Comparison of ENCODE assay signal across 23 cellular contexts in genomic region chr3:145133281-145133680, GRCh38.
DNase-seq lines count a peak whose midpoint lies in the region; ATAC-seq, FAIRE-seq and TF ChIP-seq lines count a peak whose summit lies in the region.
"Had no signal": no experiment of that assay in that cellular context is flagged by ENCODE, and none has a peak within 500 bp of the region (broad histone marks: within the 10 kb centered on the region; RNA-seq: fewer than 3 reads in every experiment).

No MANE protein-coding gene starts in this region.

- FAIRE-seq in D721Med (lab: Jason Lieb, UNC) (peak; percentile 38), endometrium (lab: Jason Lieb, UNC) (peak; percentile 43)
- FAIRE-seq: A549, GM12878, H54 had no signal

- H3K4me3 ChIP-seq in retinal pigment epithelial cell (ENCODE audit: low read length) = no peak overlapping the region
- H3K4me3 ChIP-seq: A549, GM12878, HAP-1 had no signal

- no peak for TF ChIP-seq CTCF in D721Med (IDR thresholded peaks at IDR 0.05; ENCODE audit: insufficient read depth, missing control alignments)
- no peak for TF ChIP-seq CTCF in retinal pigment epithelial cell (conservative IDR thresholded peaks at IDR 0.05; ENCODE audit: low read depth, low read length)

- DNase-seq in D721Med (ENCODE audit: insufficient read length, low spot score) (no peak), NCI-H82 (lab: John Stamatoyannopoulos, UW) (peak; percentile 91), retinal pigment epithelial cell (ENCODE audit: low read depth) (peak; percentile 84), AG20443 (ENCODE audit: low spot score) (no peak)
- DNase-seq in stimulated activated CD4-positive, alpha-beta T cell treated with anti-CD3 and anti-CD28 coated beads, Interleukin-4, amount 100 ng/mL, for 24 hours = no peak
- DNase-seq: 8988T; ACHN; C1 segment of cervical spinal cord; Calu3; CD4-positive, alpha-beta memory T cell; COR-L47; DMS 273 treated with DMSO at 0.1 percent for 48 hours; DMS79; EL; GDM1; GOT3; HFFc6 had no signal

- ATAC-seq in HG03378 (IDR thresholded peaks at IDR 0.05; ENCODE audit: unreplicated experiment) = no peak
- ATAC-seq: A549, GM12878 had no signal

Comparison
In these comparisons a context has a peak if more than half of its experiments do, and no peak if none do; other contexts are left out.
1. DNase-seq: peak in NCI-H82 (single experiment) and retinal pigment epithelial cell (single experiment); none in D721Med (single experiment), stimulated activated CD4-positive, alpha-beta T cell treated with anti-CD3 and anti-CD28 coated beads, Interleukin-4, amount 100 ng/mL, for 24 hours (single experiment) and AG20443 (single experiment).